In the genomic region with DNA sequence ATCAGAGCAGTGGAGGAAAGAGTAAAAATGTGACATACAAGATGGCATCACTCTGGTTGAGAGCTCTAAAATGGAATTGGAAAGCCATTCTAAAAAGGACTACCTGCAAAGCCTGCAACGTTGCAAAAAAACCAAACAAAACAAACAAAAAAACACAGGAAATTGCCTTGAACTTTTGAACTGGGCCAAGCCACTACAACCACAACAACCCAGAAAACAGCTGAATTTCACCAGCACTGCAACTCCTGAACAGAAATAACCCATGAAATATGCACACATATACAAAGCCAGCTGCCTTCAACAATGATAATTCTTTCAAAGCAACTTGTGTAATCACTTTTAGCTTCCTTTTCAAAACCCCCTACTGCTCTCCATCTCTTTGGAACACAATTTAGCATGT, we compare ENCODE assay signal across 18 cellular contexts.
"Had no signal": no experiment of that assay in that cellular context is flagged by ENCODE, and none has a peak within 500 bp of the region (broad histone marks: within the 10 kb centered on the region; RNA-seq: fewer than 3 reads in every experiment).

No MANE protein-coding gene starts in this region.

- H3K36me3 ChIP-seq: colonic mucosa, transverse colon had no signal

- DNase-seq: activated CD4-positive, alpha-beta memory T cell treated with anti-CD3 and anti-CD28 coated beads, Interleukin-2, amount 10 ng/mL, durations not matched to agents 7 days and 5 days; activated CD4-positive, alpha-beta T cell treated with anti-CD3 and anti-CD28 coated beads for 36 hours; activated gamma-delta T cell treated with Interleukin-2 at 50 U/mL for 16 hours; activated naive CD8-positive, alpha-beta T cell treated with anti-CD3 and anti-CD28 coated beads for 36 hours; activated T-cell treated with anti-CD3 and anti-CD28 coated beads, Interleukin-2, amount 50 U/mL, for 72 hours; anterior cingulate cortex; caudate nucleus; colonic mucosa; effector CD8-positive, alpha-beta T cell; mucosa of descending colon; natural killer cell; occipital lobe; stimulated activated CD4-positive, alpha-beta T cell treated with anti-CD3 and anti-CD28 coated beads, Interleukin-12 subunit alpha, Interleukin-12 subunit beta, amount 100 ng/mL, for 4 hours; stimulated activated naive CD4-positive, alpha-beta T cell; substantia nigra; transverse colon had no signal

- H3K4me3 Mint-ChIP-seq: activated CD4-positive, alpha-beta memory T cell treated with anti-CD3 and anti-CD28 coated beads, Interleukin-2, amount 10 ng/mL, durations not matched to agents 7 days and 5 days; activated CD4-positive, alpha-beta T cell treated with anti-CD3 and anti-CD28 coated beads for 36 hours; activated naive CD8-positive, alpha-beta T cell treated with anti-CD3 and anti-CD28 coated beads for 36 hours; activated T-cell treated with anti-CD3 and anti-CD28 coated beads, Interleukin-2, amount 50 U/mL, for 72 hours; natural killer cell had no signal

- H3K27me3 ChIP-seq: colonic mucosa, transverse colon had no signal

- H3K4me1 Mint-ChIP-seq: activated CD4-positive, alpha-beta memory T cell treated with anti-CD3 and anti-CD28 coated beads, Interleukin-2, amount 10 ng/mL, durations not matched to agents 7 days and 5 days; activated CD4-positive, alpha-beta T cell treated with anti-CD3 and anti-CD28 coated beads for 36 hours; activated naive CD8-positive, alpha-beta T cell treated with anti-CD3 and anti-CD28 coated beads for 36 hours; natural killer cell had no signal

- H3K27me3 Mint-ChIP-seq: activated CD4-positive, alpha-beta memory T cell treated with anti-CD3 and anti-CD28 coated beads, Interleukin-2, amount 10 ng/mL, durations not matched to agents 7 days and 5 days; activated CD4-positive, alpha-beta T cell treated with anti-CD3 and anti-CD28 coated beads for 36 hours; activated naive CD8-positive, alpha-beta T cell treated with anti-CD3 and anti-CD28 coated beads for 36 hours; progenitor cell of endocrine pancreas had no signal

- H3K27ac Mint-ChIP-seq: activated CD4-positive, alpha-beta memory T cell treated with anti-CD3 and anti-CD28 coated beads, Interleukin-2, amount 10 ng/mL, durations not matched to agents 7 days and 5 days; activated CD4-positive, alpha-beta T cell treated with anti-CD3 and anti-CD28 coated beads for 36 hours; activated naive CD8-positive, alpha-beta T cell treated with anti-CD3 and anti-CD28 coated beads for 36 hours; activated T-cell treated with anti-CD3 and anti-CD28 coated beads, Interleukin-2, amount 50 U/mL, for 72 hours; natural killer cell; progenitor cell of endocrine pancreas had no signal

- H3K4me3 ChIP-seq: colonic mucosa, mucosa of descending colon, transverse colon had no signal

- H3K27ac ChIP-seq: colonic mucosa, VCaP had no signal

- H3K9me3 ChIP-seq: colonic mucosa, transverse colon had no signal

- H3K36me3 Mint-ChIP-seq: activated naive CD8-positive, alpha-beta T cell treated with anti-CD3 and anti-CD28 coated beads for 36 hours had no signal

- ATAC-seq: activated CD4-positive, alpha-beta T cell treated with anti-CD3 and anti-CD28 coated beads for 36 hours; activated T-cell treated with anti-CD3 and anti-CD28 coated beads, Interleukin-2, amount 50 U/mL, for 72 hours; mucosa of descending colon; natural killer cell had no signal

- H3K4me1 ChIP-seq: colonic mucosa had no signal
